In the genomic region with DNA sequence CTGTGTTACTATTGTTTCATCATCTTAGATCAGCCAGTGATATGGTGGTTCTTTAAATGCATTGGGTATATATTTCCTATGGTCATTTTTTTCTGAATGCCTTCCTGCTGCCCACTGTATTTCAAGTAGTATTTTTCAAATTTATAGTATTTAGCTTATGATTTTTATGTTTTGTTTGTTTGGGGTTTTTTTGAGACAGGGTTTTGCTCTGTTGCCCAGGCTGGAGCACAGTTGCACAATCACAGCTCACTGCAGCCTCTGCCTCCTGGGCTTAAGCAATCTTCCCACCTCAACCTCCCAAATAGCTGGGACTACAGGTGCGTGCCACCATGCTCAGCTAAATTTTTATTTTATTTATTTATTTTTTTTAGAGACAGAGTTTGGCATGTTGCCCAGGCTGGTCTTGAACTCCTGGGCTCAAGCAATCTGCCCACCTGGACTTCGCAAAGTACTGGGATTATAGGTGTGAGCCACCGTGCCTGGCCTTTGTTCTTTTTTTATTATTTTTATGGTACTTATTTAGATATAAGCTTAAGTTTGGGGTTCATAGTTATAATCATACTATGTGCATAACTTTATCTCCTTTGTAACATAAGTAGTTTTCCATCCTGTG, we compare ENCODE assay signal across 8 cellular contexts.
DNase-seq lines count a peak whose midpoint lies in the region; ATAC-seq, FAIRE-seq and TF ChIP-seq lines count a peak whose summit lies in the region.
"Not testable (repeated sequence)": the region's sequence is repeated elsewhere in the genome, so short reads cannot be mapped to it uniquely, and the experiment has no call there.

No MANE protein-coding gene starts in this region.

- H3K9me3 ChIP-seq in K562 (replicated peaks; ENCODE audit: control insufficient read depth, insufficient read depth, low read depth, low read length); small intestine (ENCODE audit: control insufficient read depth, low read depth): not testable (repeated sequence)

- not testable (repeated sequence) for H2AFZ ChIP-seq in K562 (ENCODE audit: low read depth, low read length)

- not testable (repeated sequence) for H3K79me2 ChIP-seq in K562 (ENCODE audit: control insufficient read depth, insufficient read depth, low read length)

- BruUV-seq in K562 (replicated peaks; lab: Mats Ljungman, UMichigan), result not testable (repeated sequence)

- not testable (repeated sequence) for TF ChIP-seq CTCF in C4-2B (conservative IDR thresholded peaks at IDR 0.05); K562 (IDR thresholded peaks at IDR 0.05 in 2 of 3, conservative IDR thresholded peaks at IDR 0.05 in 1 of 3; ENCODE audit: insufficient read depth in 2 of 3, low read depth in 1 of 3, low read length in 3 of 3)

- not testable (repeated sequence) for H3K4me1 ChIP-seq in K562 (replicated peaks in 1 of 2; ENCODE audit: control insufficient read depth in 2 of 2, insufficient read depth in 2 of 2, low read length in 2 of 2); small intestine (ENCODE audit: control insufficient read depth in 2 of 2, insufficient read depth in 1 of 2, low read depth in 1 of 2, low read length in 1 of 2)

- in situ Hi-C loops in K562 (cut with MboI), result not testable (repeated sequence)

- H3K27me3 ChIP-seq in K562 (ENCODE audit: control insufficient read depth in 2 of 2, insufficient read depth in 2 of 2, low read length in 2 of 2); small intestine (ENCODE audit: control insufficient read depth in 2 of 2, insufficient read depth in 2 of 2, low read length in 2 of 2): not testable (repeated sequence)

- not testable (repeated sequence) for TF ChIP-seq EP300 in K562 (IDR thresholded peaks at IDR 0.05; ENCODE audit: low read length)

- H3K36me3 ChIP-seq in K562 (ENCODE audit: control insufficient read depth, insufficient read depth, low read length); small intestine (ENCODE audit: control insufficient read depth in 2 of 2, insufficient read depth in 2 of 2, low read length in 2 of 2): not testable (repeated sequence)

- not testable (repeated sequence) for H4K20me1 ChIP-seq in K562 (replicated peaks; ENCODE audit: control insufficient read depth, insufficient read depth, low read length)

- FAIRE-seq in A204.1 (lab: Jason Lieb, UNC), result peak; percentile 16
- FAIRE-seq in GM19239 (lab: Jason Lieb, UNC), result peak; percentile 51
- peak; percentile 25 for FAIRE-seq in RCC 7860 (lab: Jason Lieb, UNC)
- FAIRE-seq in K562 (lab: Jason Lieb, UNC); small intestine (lab: Jason Lieb, UNC): not testable (repeated sequence)

- POLR2A ChIA-PET in K562 (lab: Yijun Ruan, JAX), result not testable (repeated sequence)

- not testable (repeated sequence) for TF ChIP-seq RAD21 in K562 (CRISPR knock-in tag; conservative IDR thresholded peaks at IDR 0.05 in 1 of 2, IDR thresholded peaks at IDR 0.05 in 1 of 2)

- not testable (repeated sequence) for ATAC-seq in K562

- TF ChIP-seq POLR2A in K562 (conservative IDR thresholded peaks at IDR 0.05), result not testable (repeated sequence)

- peak overlapping the region; percentile 35; the same call in 1 of the 2 replicates for H3K27ac ChIP-seq in C4-2B
- H3K27ac ChIP-seq in K562 (ENCODE audit: extremely low read depth, low read depth, low read length); small intestine (ENCODE audit: low read depth in 1 of 2, low read length in 1 of 2): not testable (repeated sequence)

- CTCF ChIA-PET in K562 (lab: Yijun Ruan, JAX; ENCODE audit: low intra/inter-chr PET ratio), result not testable (repeated sequence)

- 91% methylated on average over 3 of the region's 3 CpGs for WGBS in K562 (ENCODE audit: insufficient coverage, low coverage, missing lambda C conversion rate)
- 17 to 71% (median 49%) methylated on average over 3 of the region's 3 CpGs for WGBS in small intestine, 3 donors

- intact Hi-C loops in K562 (cut with micrococcal nuclease), result not testable (repeated sequence)

- not testable (repeated sequence) for H3K4me2 ChIP-seq in K562 (ENCODE audit: insufficient read depth, low read length)

- H3K9me1 ChIP-seq in K562 (ENCODE audit: control insufficient read depth, insufficient read depth, low read length), result not testable (repeated sequence)

- not testable (repeated sequence) for H3K9ac ChIP-seq in K562 (ENCODE audit: insufficient read depth in 1 of 2, low read depth in 2 of 2, low read length in 2 of 2)

- DNase-seq in DMS 273 (lab: John Stamatoyannopoulos, UW; ENCODE audit: unreplicated experiment) (peak; percentile 20), NCI-H69 (lab: John Stamatoyannopoulos, UW) (peak; percentile 25), small intestine (peak; percentile 75)
- DNase-seq in GM19239 (ENCODE audit: insufficient read length, low spot score); RCC 7860 (ENCODE audit: low spot score); K562 (ENCODE audit: extremely low read depth in 1 of 4, low spot score in 3 of 4): not testable (repeated sequence)

- H3K4me3 ChIP-seq in K562; small intestine (ENCODE audit: low read depth in 1 of 2, low read length in 2 of 2): not testable (repeated sequence)

TF ChIP-seq in K562, 482 proteins besides CTCF, POLR2A, EP300 and RAD21:
- TF ChIP-seq NFIC (IDR thresholded peaks at IDR 0.05) (peak; percentile 55), CEBPB (tag; IDR thresholded peaks at IDR 0.05) (peak; percentile 61), CEBPG (tag; conservative IDR thresholded peaks at IDR 0.05 in 1 of 2, IDR thresholded peaks at IDR 0.05 in 1 of 2) (peak in 1 of 2 experiments; percentile 63; a peak in 2 of 4 replicates), TRIM24 (IDR thresholded peaks at IDR 0.05) (peak; percentile 16 to 61; a peak in 2 of 4 replicates)
- TF ChIP-seq, protein P1, sequence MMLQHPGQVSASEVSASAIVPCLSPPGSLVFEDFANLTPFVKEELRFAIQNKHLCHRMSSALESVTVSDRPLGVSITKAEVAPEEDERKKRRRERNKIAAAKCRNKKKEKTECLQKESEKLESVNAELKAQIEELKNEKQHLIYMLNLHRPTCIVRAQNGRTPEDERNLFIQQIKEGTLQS (IDR thresholded peaks at IDR 0.05), result peak; percentile 24; the same call in 1 of the 2 replicates
- TF ChIP-seq, protein P1 (CRISPR knock-in tag; conservative IDR thresholded peaks at IDR 0.05), result not testable (repeated sequence)
- TF ChIP-seq CEBPG (CRISPR knock-in tag; IDR thresholded peaks at IDR 0.05), result not testable (repeated sequence)
